ENCODE assay signal across 14 cellular contexts in genomic region chr10:114685456-114685855, GRCh38. TPM values are rescaled to one million over a fixed set of nuclear protein-coding genes. Genes with fewer than 3 reads are reported as not detected.
DNase-seq lines count a peak whose midpoint lies in the region; ATAC-seq and TF ChIP-seq lines count a peak whose summit lies in the region.
"Had no signal": no experiment of that assay in that cellular context is flagged by ENCODE, and none has a peak within 500 bp of the region (broad histone marks: within the 10 kb centered on the region; RNA-seq: fewer than 3 reads in every experiment).

No MANE protein-coding gene starts in this region.

- H3K27ac ChIP-seq in heart left ventricle, result peak overlapping the region; percentile 77 to 94 (median 85)
- H3K27ac ChIP-seq in neuronal stem cell (replicated peaks; ENCODE audit: low read length), result no peak overlapping the region
- H3K27ac ChIP-seq in vagina, result peak overlapping the region; percentile 44
- H3K27ac ChIP-seq: HL-60 had no signal

- DNase-seq in NCI-H146 (lab: John Stamatoyannopoulos, UW) (peak; percentile 9), NCI-H146 treated with DMSO at 0.1 percent for 48 hours (lab: John Stamatoyannopoulos, UW; ENCODE audit: unreplicated experiment) (no peak), heart left ventricle (peak in 4 of 5 donors; percentile 59 to 75 (median 68)), neuronal stem cell (ENCODE audit: low spot score) (no peak), vagina (ENCODE audit: extremely low spot score in 2 of 2) (no peak), GM19240 (ENCODE audit: insufficient read length, low spot score) (no peak), NCI-H2081 treated with DMSO at 0.1 percent for 48 hours (lab: John Stamatoyannopoulos, UW) (no peak)
- no peak for DNase-seq in stimulated activated CD4-positive, alpha-beta T cell treated with anti-CD3 and anti-CD28 coated beads, Interleukin-1b, Interleukin-23, amount 100 ng/mL, for 48 hours
- DNase-seq: activated CD4-positive, alpha-beta T cell treated with anti-CD3 and anti-CD28 coated beads, Interleukin-2, amount 50 U/mL, for 1 hour; cortex of kidney; DND-41; NCI-H1048; SW 1271 had no signal

- peak; percentile 58 to 85 (median 70) for ATAC-seq in heart left ventricle

- H3K9me3 ChIP-seq in heart left ventricle (no peaks in the 10 kb centered on the region), neuronal stem cell (replicated peaks in 1 of 2; ENCODE audit: control insufficient read depth in 2 of 2, insufficient read depth in 1 of 2, low read depth in 1 of 2, low read length in 2 of 2) (no peaks in the 10 kb centered on the region), vagina (no peaks in the 10 kb centered on the region)

- H2BK15ac ChIP-seq in neuronal stem cell (ENCODE audit: low read length), result no peak overlapping the region

- H3K4me3 ChIP-seq in heart left ventricle, result peak overlapping the region in 6 of 12 donors; percentile 52 to 61 (median 56)
- no peak overlapping the region for H3K4me3 ChIP-seq in neuronal stem cell (ENCODE audit: low read length in 2 of 2)
- no peak overlapping the region for H3K4me3 ChIP-seq in vagina

- no peak overlapping the region for H3K18ac ChIP-seq in neuronal stem cell (ENCODE audit: low read length)

- H3K4me1 ChIP-seq in heart left ventricle (peaks cover 16 to 79% (median 48%) of the 10 kb centered on the region in 12 donors), neuronal stem cell (ENCODE audit: control insufficient read depth in 2 of 2, insufficient read depth in 1 of 2, low read depth in 1 of 2, low read length in 2 of 2) (peaks cover 4 to 22% of the 10 kb centered on the region in 2 donors), vagina (peaks cover 34% of the 10 kb centered on the region)

- no peak overlapping the region for H2AK5ac ChIP-seq in neuronal stem cell (ENCODE audit: low read depth, low read length)

- 13 to 19% (median 16%) methylated on average over 5 of the region's 5 CpGs for WGBS in heart left ventricle, 4 donors
- WGBS in neuronal stem cell (ENCODE audit: extremely low coverage in 2 of 2, insufficient read length in 2 of 2, insufficient replicate concordance in 1 of 2), 2 donors, result no CpG with 5 or more reads among the region's 5 CpGs

- H3K4me2 ChIP-seq in neuronal stem cell (ENCODE audit: insufficient read depth, low read length, poor library complexity, severe bottlenecking), result no peak overlapping the region

- H3K36me3 ChIP-seq in heart left ventricle, result no peaks in the 10 kb centered on the region
- H3K36me3 ChIP-seq in neuronal stem cell (replicated peaks in 1 of 2; ENCODE audit: control insufficient read depth in 2 of 2, insufficient read depth in 2 of 2, low read length in 2 of 2), result no peaks in the 10 kb centered on the region
- no peaks in the 10 kb centered on the region for H3K36me3 ChIP-seq in vagina

- no peaks in the 10 kb centered on the region for H3K27me3 ChIP-seq in heart left ventricle
- H3K27me3 ChIP-seq in neuronal stem cell (ENCODE audit: control insufficient read depth in 3 of 3, insufficient read depth in 3 of 3, low read depth in 1 of 3, low read length in 3 of 3), result no peaks in the 10 kb centered on the region
- H3K27me3 ChIP-seq in vagina, result no peaks in the 10 kb centered on the region

- no peak overlapping the region for H3K9ac ChIP-seq in neuronal stem cell (ENCODE audit: low read depth, low read length, poor library complexity)

- H3K14ac ChIP-seq in neuronal stem cell (ENCODE audit: low read length), result no peak overlapping the region

- H2AFZ ChIP-seq in neuronal stem cell (ENCODE audit: low read length), result peak overlapping the region; percentile 8

- no peak for TF ChIP-seq POLR2A in heart left ventricle (IDR thresholded peaks at IDR 0.05)
- no peak for TF ChIP-seq POLR2A in vagina (IDR thresholded peaks at IDR 0.05)

- H2BK12ac ChIP-seq in neuronal stem cell (ENCODE audit: low read length), result no peak overlapping the region

- intact Hi-C loops in heart left ventricle (cut with DNase I) (loop anchor here in 6 of 10 donors (2.0 to 10.0 kb wide), 4 partner anchors 29 to 131 kb away; no protein-coding TSS in a partner anchor), vagina (cut with DNase I) (no loop called here)

- no peak overlapping the region for H4K91ac ChIP-seq in neuronal stem cell (ENCODE audit: low read depth, low read length, poor library complexity)

- no peak overlapping the region for H2BK120ac ChIP-seq in neuronal stem cell (ENCODE audit: low read depth, low read length)

- no peaks in the 10 kb centered on the region for H3K79me1 ChIP-seq in neuronal stem cell (ENCODE audit: low read depth, low read length)

- H3K4ac ChIP-seq in neuronal stem cell (ENCODE audit: low read length), result no peak overlapping the region

- no peak overlapping the region for H4K8ac ChIP-seq in neuronal stem cell (ENCODE audit: low read depth, low read length)

- TF ChIP-seq CTCF in heart left ventricle (IDR thresholded peaks at IDR 0.05), result no peak
- TF ChIP-seq CTCF in vagina (IDR thresholded peaks at IDR 0.05), result no peak

- no peak overlapping the region for H2BK5ac ChIP-seq in neuronal stem cell (ENCODE audit: low read length)

- no peak overlapping the region for H3K23ac ChIP-seq in neuronal stem cell (ENCODE audit: low read depth, low read length, poor library complexity)

RNA-seq across cellular contexts. Expression of gene ABLIM1, which starts 27.4 kb away (rescaled TPM):
- total RNA-seq in heart left ventricle (100 to 1,000 TPM; 491 to 713 (median 575) TPM), vagina (176 TPM)
- 100 to 1,000 TPM; 242 to 276 TPM for polyA plus RNA-seq in heart left ventricle
- polyA plus RNA-seq in neuronal stem cell (2013, experiment 1 of 2), result 31.9 TPM
- 29.4 TPM for polyA plus RNA-seq in neuronal stem cell (2013, experiment 2 of 2)

Comparison
In these comparisons a context has a peak if more than half of its experiments do, and no peak if none do; other contexts are left out.
1. DNase-seq: peak in NCI-H146 (single experiment) and heart left ventricle (4 of 5); none in NCI-H146 treated with DMSO at 0.1 percent for 48 hours (single experiment), neuronal stem cell (single experiment), vagina (0 of 2), stimulated activated CD4-positive, alpha-beta T cell treated with anti-CD3 and anti-CD28 coated beads, Interleukin-1b, Interleukin-23, amount 100 ng/mL, for 48 hours (single experiment), GM19240 (single experiment) and NCI-H2081 treated with DMSO at 0.1 percent for 48 hours (single experiment).